ENCODE assay signal across 20 cellular contexts in genomic region chr13:105597573-105597972, GRCh38.
"Had no signal": no experiment of that assay in that cellular context is flagged by ENCODE, and none has a peak within 500 bp of the region (broad histone marks: within the 10 kb centered on the region; RNA-seq: fewer than 3 reads in every experiment).

No MANE protein-coding gene starts in this region.

- DNase-seq: KBM-7, MV-4-11, NCI-H1048, NCI-H1105, NCI-H1417, NCI-H1436 treated with DMSO at 0.1 percent for 48 hours, NCI-H1694, NCI-H187 treated with DMSO at 0.1 percent for 48 hours, NCI-H2029 treated with DMSO at 0.1 percent for 48 hours, NCI-H2171, NCI-H226, NCI-H446, NCI-H510A, NCI-H524 treated with DMSO at 0.1 percent for 48 hours, NCI-H69, NCI-H774, RPMI8226, SHP77, SK-N-SH had no signal

- H3K9me3 ChIP-seq: SK-N-SH had no signal

- H3K27ac ChIP-seq: HL-60 had no signal
